ENCODE assay signal across 24 cellular contexts in genomic region chr15:52361975-52362494, GRCh38.
A peak's percentile ranks its signal among the peaks of the same experiment; 100 is the strongest.
DNase-seq lines count a peak whose midpoint lies in the region; ATAC-seq and TF ChIP-seq lines count a peak whose summit lies in the region.
"Had no signal": no experiment of that assay in that cellular context is flagged by ENCODE, and none has a peak within 500 bp of the region (broad histone marks: within the 10 kb centered on the region; RNA-seq: fewer than 3 reads in every experiment).

No MANE protein-coding gene starts in this region.

- 86% methylated on average over 4 of the region's 4 CpGs for WGBS in smooth muscle cell (ENCODE audit: low lambda C conversion rate)

- H3K4me1 Mint-ChIP-seq in CD14-positive monocyte = peaks cover 22% of the 10 kb centered on the region
- peaks cover 36% of the 10 kb centered on the region for H3K4me1 Mint-ChIP-seq in dendritic cell treated with granulocyte-macrophage colony-stimulating factor and Interleukin-4, amounts not matched to agents 40 ng/mL and 50 ng/mL, for 4 days (ENCODE audit: low read depth)
- H3K4me1 Mint-ChIP-seq: activated naive CD4-positive, alpha-beta T cell treated with anti-CD3 and anti-CD28 coated beads, Interleukin-2, amount 50 U/mL, for 24 hours; nephron had no signal

- H3K9ac ChIP-seq in PC-3 (ENCODE audit: low read length) (no peak overlapping the region), smooth muscle cell (ENCODE audit: low read depth) (no peak overlapping the region)
- H3K9ac ChIP-seq: parathyroid adenoma had no signal

- H2AFZ ChIP-seq in PC-3 (ENCODE audit: low read length) = no peak overlapping the region
- no peak overlapping the region for H2AFZ ChIP-seq in smooth muscle cell (ENCODE audit: low read depth)
- H2AFZ ChIP-seq: parathyroid adenoma had no signal

- H3F3A ChIP-seq in PC-3 (ENCODE audit: low read length, unreplicated experiment) = no peaks in the 10 kb centered on the region
- no peaks in the 10 kb centered on the region for H3F3A ChIP-seq in smooth muscle cell (ENCODE audit: low read depth)

- no peak overlapping the region for H3K4me2 ChIP-seq in PC-3 (ENCODE audit: low read length)
- H3K4me2 ChIP-seq in smooth muscle cell = no peak overlapping the region

- no peaks in the 10 kb centered on the region for H3K9me3 Mint-ChIP-seq in CD14-positive monocyte
- no peaks in the 10 kb centered on the region for H3K9me3 Mint-ChIP-seq in dendritic cell treated with granulocyte-macrophage colony-stimulating factor and Interleukin-4, amounts not matched to agents 40 ng/mL and 50 ng/mL, for 4 days
- H3K9me3 Mint-ChIP-seq: activated naive CD4-positive, alpha-beta T cell treated with anti-CD3 and anti-CD28 coated beads, Interleukin-2, amount 50 U/mL, for 24 hours; effector memory CD8-positive, alpha-beta T cell; nephron had no signal

- CTCF ChIA-PET in PC-3 (lab: Charles Lee) = no interaction called here

- DNase-seq in CD14-positive monocyte (ENCODE audit: low spot score) (no peak), PC-3 (no peak), smooth muscle cell (lab: John Stamatoyannopoulos, UW; ENCODE audit: unreplicated experiment) (no peak), HAP-1 (ENCODE audit: low spot score in 2 of 2) (no peak), NCI-H510A treated with DMSO at 0.1 percent for 48 hours (lab: John Stamatoyannopoulos, UW) (no peak)
- DNase-seq: ACHN; aorta; Caco-2; cerebellar nuclear complex; DND-41; effector memory CD8-positive, alpha-beta T cell; Kasumi-1; NCI-H1694; NCI-H2227 treated with DMSO at 0.1 percent for 48 hours; NCI-H748 treated with DMSO at 0.1 percent for 48 hours; stimulated activated CD4-positive, alpha-beta T cell treated with anti-CD3 and anti-CD28 coated beads, Interleukin-15, amount 100 ng/mL, for 24 hours had no signal

- BruUV-seq in PC-3 (replicated peaks; lab: Mats Ljungman, UMichigan) = no TSS peak

- no peaks in the 10 kb centered on the region for H3K9me2 ChIP-seq in PC-3 (replicated peaks; ENCODE audit: low read length)

- no peaks in the 10 kb centered on the region for H4K20me1 ChIP-seq in PC-3 (ENCODE audit: low read length)
- H4K20me1 ChIP-seq in smooth muscle cell (ENCODE audit: low read depth) = no peaks in the 10 kb centered on the region

- H3K27me3 ChIP-seq in PC-3 (ENCODE audit: low read length) (no peaks in the 10 kb centered on the region), smooth muscle cell (ENCODE audit: low read depth) (no peaks in the 10 kb centered on the region), HAP-1 (ENCODE audit: low read depth) (no peaks in the 10 kb centered on the region)
- H3K27me3 ChIP-seq: gastroesophageal sphincter had no signal

- H3K27me3 Mint-ChIP-seq in CD14-positive monocyte (ENCODE audit: low read depth in 3 of 3) = no peaks in the 10 kb centered on the region
- no peaks in the 10 kb centered on the region for H3K27me3 Mint-ChIP-seq in dendritic cell treated with granulocyte-macrophage colony-stimulating factor and Interleukin-4, amounts not matched to agents 40 ng/mL and 50 ng/mL, for 4 days
- H3K27me3 Mint-ChIP-seq: activated naive CD4-positive, alpha-beta T cell treated with anti-CD3 and anti-CD28 coated beads, Interleukin-2, amount 50 U/mL, for 24 hours; effector memory CD8-positive, alpha-beta T cell had no signal

- no peak overlapping the region for H3K4me3 ChIP-seq in PC-3 (ENCODE audit: low read length)
- no peak overlapping the region for H3K4me3 ChIP-seq in smooth muscle cell
- no peak overlapping the region for H3K4me3 ChIP-seq in HAP-1
- H3K4me3 ChIP-seq: gastroesophageal sphincter had no signal

- H3K36me3 ChIP-seq in PC-3 (ENCODE audit: low read depth, low read length) = peaks cover 5% of the 10 kb centered on the region
- H3K36me3 ChIP-seq in smooth muscle cell (ENCODE audit: low read depth) = peaks cover 17% of the 10 kb centered on the region
- peaks cover 11% of the 10 kb centered on the region; the same call in 1 of the 2 replicates for H3K36me3 ChIP-seq in HAP-1 (replicated peaks)

- in situ Hi-C loops in HAP-1 (cut with MboI; ENCODE audit: low sequenced_read_pairs) = no loop called here

- peak overlapping the region in 5 of 7 donors; percentile 63 to 78 (median 67) for H3K27ac Mint-ChIP-seq in CD14-positive monocyte
- peak overlapping the region; percentile 82 for H3K27ac Mint-ChIP-seq in dendritic cell treated with granulocyte-macrophage colony-stimulating factor and Interleukin-4, amounts not matched to agents 40 ng/mL and 50 ng/mL, for 4 days
- H3K27ac Mint-ChIP-seq: activated naive CD4-positive, alpha-beta T cell treated with anti-CD3 and anti-CD28 coated beads, Interleukin-2, amount 50 U/mL, for 24 hours; nephron had no signal

- H3K9me3 ChIP-seq in PC-3 (ENCODE audit: low read length) = no peaks in the 10 kb centered on the region
- no peaks in the 10 kb centered on the region for H3K9me3 ChIP-seq in smooth muscle cell (replicated peaks; ENCODE audit: low read depth)
- H3K9me3 ChIP-seq in HAP-1 = no peaks in the 10 kb centered on the region
- H3K9me3 ChIP-seq: Caco-2, gastroesophageal sphincter had no signal

- POLR2A ChIA-PET in PC-3 (lab: Charles Lee; ENCODE audit: unreplicated experiment) = interaction anchor here (0.7 kb wide), 1 partner anchor 75 kb away, joined by 3 read pairs; no protein-coding TSS in a partner anchor

- H3K79me2 ChIP-seq in PC-3 (ENCODE audit: low read length) (no peaks in the 10 kb centered on the region), smooth muscle cell (ENCODE audit: low read depth) (no peaks in the 10 kb centered on the region)
- H3K79me2 ChIP-seq: parathyroid adenoma had no signal

- peaks cover 25% of the 10 kb centered on the region for H3K4me1 ChIP-seq in PC-3 (ENCODE audit: insufficient read depth, low read length)
- H3K4me1 ChIP-seq in smooth muscle cell (ENCODE audit: low read depth) = peaks cover 6% of the 10 kb centered on the region
- H3K4me1 ChIP-seq in HAP-1 = no peaks in the 10 kb centered on the region
- H3K4me1 ChIP-seq: Caco-2, gastroesophageal sphincter had no signal

- H3K4me3 Mint-ChIP-seq in CD14-positive monocyte = no peak overlapping the region
- H3K4me3 Mint-ChIP-seq in dendritic cell treated with granulocyte-macrophage colony-stimulating factor and Interleukin-4, amounts not matched to agents 40 ng/mL and 50 ng/mL, for 4 days = peak overlapping the region; percentile 7
- H3K4me3 Mint-ChIP-seq: activated naive CD4-positive, alpha-beta T cell treated with anti-CD3 and anti-CD28 coated beads, Interleukin-2, amount 50 U/mL, for 24 hours; effector memory CD8-positive, alpha-beta T cell; nephron had no signal

- H3K27ac ChIP-seq in PC-3 (ENCODE audit: low read length) (peak overlapping the region; percentile 63), smooth muscle cell (ENCODE audit: low read depth) (peak overlapping the region; percentile 52)
- H3K27ac ChIP-seq: gastroesophageal sphincter, parathyroid adenoma had no signal

- TF ChIP-seq CTCF in CD14-positive monocyte (IDR thresholded peaks at IDR 0.05) = no peak
- no peak for TF ChIP-seq CTCF in PC-3 (conservative IDR thresholded peaks at IDR 0.05; ENCODE audit: low read depth, low read length)
- no peak for TF ChIP-seq CTCF in smooth muscle cell (IDR thresholded peaks at IDR 0.05; ENCODE audit: borderline replicate concordance, insufficient read depth, poor library complexity, severe bottlenecking)

- H3K36me3 Mint-ChIP-seq in CD14-positive monocyte = peaks cover 82 to 83% of the 10 kb centered on the region in 2 donors
- peaks cover 80% of the 10 kb centered on the region for H3K36me3 Mint-ChIP-seq in dendritic cell treated with granulocyte-macrophage colony-stimulating factor and Interleukin-4, amounts not matched to agents 40 ng/mL and 50 ng/mL, for 4 days (ENCODE audit: low read depth)

- no peak for ATAC-seq in PC-3
- ATAC-seq in GM18909 (IDR thresholded peaks at IDR 0.05; ENCODE audit: poor library complexity, unreplicated experiment) = no peak
- ATAC-seq in GM19023 (IDR thresholded peaks at IDR 0.05; ENCODE audit: unreplicated experiment) = no peak
- ATAC-seq: effector memory CD8-positive, alpha-beta T cell; HepG2 had no signal

- intact Hi-C loops in CD14-positive monocyte (cut with micrococcal nuclease) = no loop called here
- intact Hi-C loops in PC-3 (cut with micrococcal nuclease) = no loop called here
- intact Hi-C loops in dendritic cell treated with granulocyte-macrophage colony-stimulating factor and Interleukin-4, amounts not matched to agents 40 ng/mL and 50 ng/mL, for 4 days (cut with micrococcal nuclease) = loop anchor here (5.0 kb wide), 1 partner anchor 210 kb away; no protein-coding TSS in a partner anchor
